15 cellular contexts compared by ENCODE assay signal in genomic region chr20:50798650-50799049, GRCh38. TPM values are rescaled to one million over a fixed set of nuclear protein-coding genes. Genes with fewer than 3 reads are reported as not detected.
DNase-seq lines count a peak whose midpoint lies in the region; FAIRE-seq and TF ChIP-seq lines count a peak whose summit lies in the region.
"Had no signal": no experiment of that assay in that cellular context is flagged by ENCODE, and none has a peak within 500 bp of the region (broad histone marks: within the 10 kb centered on the region; RNA-seq: fewer than 3 reads in every experiment).

No MANE protein-coding gene starts in this region.

- CTCF ChIA-PET in SK-N-SH (lab: Yijun Ruan, JAX), result interaction anchor here (0.6 to 1.6 kb wide), 3 partner anchors 57 to 133 kb away, joined by 3 to 7 read pairs (median 4); partner anchors contain the start of gene ADNP

- 90% methylated on average over 7 of the region's 7 CpGs for WGBS in SK-N-SH (ENCODE audit: low lambda C conversion rate)

- H3K9me2 ChIP-seq in DOHH2 (replicated peaks; ENCODE audit: control insufficient read depth, low read length) (no peaks in the 10 kb centered on the region), SU-DHL-6 (replicated peaks; ENCODE audit: insufficient read depth, low read length) (no peaks in the 10 kb centered on the region), SK-N-SH (no peaks in the 10 kb centered on the region)

- TF ChIP-seq RAD21 in SK-N-SH (IDR thresholded peaks at IDR 0.05; ENCODE audit: low read length), result no peak

- DNase-seq in GM19239 (ENCODE audit: insufficient read length, low spot score) (no peak), osteoblast (ENCODE audit: insufficient read length, low spot score, missing footprints) (peak; percentile 59), SK-N-SH (no peak), pons (ENCODE audit: low spot score) (no peak), A172 (ENCODE audit: low spot score) (no peak)
- DNase-seq: body of pancreas, DMS 273 treated with DMSO at 0.1 percent for 48 hours, gastrocnemius medialis, MV-4-11, NCI-H2029, SHP77 treated with DMSO at 0.1 percent for 48 hours, small intestine, tibial artery had no signal

- TF ChIP-seq EP300 in SK-N-SH (IDR thresholded peaks at IDR 0.05; ENCODE audit: borderline replicate concordance in 1 of 2, low read depth in 1 of 2, low read length in 1 of 2), result no peak

- H3K4me3 ChIP-seq in DOHH2 (ENCODE audit: low read length), result peak overlapping the region; percentile 71
- peak overlapping the region; percentile 48 for H3K4me3 ChIP-seq in SU-DHL-6 (ENCODE audit: insufficient read depth, low read length, poor library complexity, severe bottlenecking)
- H3K4me3 ChIP-seq in osteoblast (ENCODE audit: insufficient read depth, low read length), result no peak overlapping the region
- H3K4me3 ChIP-seq in SK-N-SH (ENCODE audit: low read depth in 2 of 2, low read length in 1 of 2), result no peak overlapping the region
- H3K4me3 ChIP-seq: body of pancreas, gastrocnemius medialis, tibial artery had no signal

- TF ChIP-seq CTCF in DOHH2 (IDR thresholded peaks at IDR 0.05; ENCODE audit: low read depth, low read length, poor library complexity, severe bottlenecking), result no peak
- TF ChIP-seq CTCF in SU-DHL-6 (IDR thresholded peaks at IDR 0.05; ENCODE audit: insufficient read depth, low read length, poor library complexity, severe bottlenecking), result no peak
- no peak for TF ChIP-seq CTCF in osteoblast (IDR thresholded peaks at IDR 0.05; ENCODE audit: extremely low read depth, low read depth, low read length)
- no peak for TF ChIP-seq CTCF in SK-N-SH (IDR thresholded peaks at IDR 0.05)

- POLR2A ChIA-PET in SK-N-SH (lab: Yijun Ruan, JAX), result no interaction called here

- H2AFZ ChIP-seq in SU-DHL-6 (ENCODE audit: low read depth, low read length, severe bottlenecking), result no peak overlapping the region
- H2AFZ ChIP-seq in osteoblast (ENCODE audit: low read length), result no peak overlapping the region
- no peak overlapping the region for H2AFZ ChIP-seq in SK-N-SH (ENCODE audit: low read depth)

- peaks cover 87% of the 10 kb centered on the region for H3K79me2 ChIP-seq in DOHH2 (ENCODE audit: control insufficient read depth, low read length)
- peaks cover 73% of the 10 kb centered on the region for H3K79me2 ChIP-seq in SU-DHL-6 (ENCODE audit: insufficient read depth, low read length)
- peaks cover 3% of the 10 kb centered on the region for H3K79me2 ChIP-seq in osteoblast (ENCODE audit: insufficient read depth, low read length)
- H3K79me2 ChIP-seq in SK-N-SH (ENCODE audit: insufficient read depth), result peaks cover 24% of the 10 kb centered on the region

- H3K27ac ChIP-seq in DOHH2 (ENCODE audit: low read depth, low read length) (peak overlapping the region; percentile 95), SU-DHL-6 (ENCODE audit: low read depth, low read length) (peak overlapping the region; percentile 99), osteoblast (ENCODE audit: low read depth, low read length) (no peak overlapping the region), SK-N-SH (ENCODE audit: low read depth in 2 of 2, low read length in 1 of 2) (no peak overlapping the region)
- H3K27ac ChIP-seq: body of pancreas, gastrocnemius medialis, tibial artery had no signal

- peaks cover 57% of the 10 kb centered on the region for H3F3A ChIP-seq in DOHH2 (ENCODE audit: control insufficient read depth, insufficient read depth)
- H3F3A ChIP-seq in SU-DHL-6 (ENCODE audit: insufficient read depth), result peaks cover 84% of the 10 kb centered on the region
- peaks cover under 1% of the 10 kb centered on the region for H3F3A ChIP-seq in SK-N-SH (replicated peaks; ENCODE audit: insufficient read depth)

- H3K4me1 ChIP-seq in DOHH2 (ENCODE audit: control insufficient read depth, low read length) (peaks cover 80% of the 10 kb centered on the region), osteoblast (ENCODE audit: insufficient read depth, low read length) (peaks cover 14% of the 10 kb centered on the region), SK-N-SH (ENCODE audit: control insufficient read depth in 1 of 2, insufficient read depth in 2 of 2, low read depth in 1 of 2, low read length in 1 of 2) (peaks cover 0 to 5% of the 10 kb centered on the region in 2 experiments; a peak in 3 of 4 replicates)

- no peaks in the 10 kb centered on the region for H3K27me3 ChIP-seq in DOHH2 (ENCODE audit: control insufficient read depth, low read length)
- H3K27me3 ChIP-seq in SU-DHL-6 (ENCODE audit: low read length), result no peaks in the 10 kb centered on the region
- no peaks in the 10 kb centered on the region for H3K27me3 ChIP-seq in osteoblast (ENCODE audit: insufficient read depth, low read length)
- no peaks in the 10 kb centered on the region for H3K27me3 ChIP-seq in SK-N-SH (ENCODE audit: insufficient read depth)
- H3K27me3 ChIP-seq: body of pancreas, gastrocnemius medialis, tibial artery had no signal

- H3K4me2 ChIP-seq in DOHH2 (ENCODE audit: low read length) (peak overlapping the region; percentile 92), SU-DHL-6 (ENCODE audit: low read depth, low read length, poor library complexity, severe bottlenecking) (peak overlapping the region; percentile 94), osteoblast (ENCODE audit: insufficient read depth, low read length) (no peak overlapping the region), SK-N-SH (no peak overlapping the region)

- FAIRE-seq in GM19239 (lab: Jason Lieb, UNC), result peak; percentile 11
- FAIRE-seq: small intestine had no signal

- H3K9ac ChIP-seq in SU-DHL-6 (ENCODE audit: low read length) (peak overlapping the region; percentile 67), SK-N-SH (no peak overlapping the region)

- no peaks in the 10 kb centered on the region for H4K20me1 ChIP-seq in DOHH2 (ENCODE audit: control insufficient read depth, insufficient read depth, low read depth, low read length)
- no peaks in the 10 kb centered on the region for H4K20me1 ChIP-seq in SU-DHL-6 (ENCODE audit: low read depth, low read length)
- H4K20me1 ChIP-seq in osteoblast (ENCODE audit: insufficient read depth, low read length), result no peaks in the 10 kb centered on the region
- no peaks in the 10 kb centered on the region for H4K20me1 ChIP-seq in SK-N-SH (ENCODE audit: insufficient read depth)

- no peaks in the 10 kb centered on the region for H3K9me3 ChIP-seq in DOHH2 (ENCODE audit: control insufficient read depth, insufficient read depth, low read length)
- H3K9me3 ChIP-seq in SU-DHL-6 (ENCODE audit: insufficient read depth, low read length), result no peaks in the 10 kb centered on the region
- no peaks in the 10 kb centered on the region for H3K9me3 ChIP-seq in osteoblast (ENCODE audit: low read depth, low read length)
- H3K9me3 ChIP-seq in SK-N-SH, result no peaks in the 10 kb centered on the region
- H3K9me3 ChIP-seq: body of pancreas, gastrocnemius medialis, tibial artery had no signal

- H3K36me3 ChIP-seq in DOHH2 (ENCODE audit: control insufficient read depth, low read length) (peaks cover 78% of the 10 kb centered on the region), SU-DHL-6 (ENCODE audit: low read length) (no peaks in the 10 kb centered on the region; the same call in 1 of the 2 replicates), osteoblast (ENCODE audit: insufficient read depth, low read length) (no peaks in the 10 kb centered on the region), SK-N-SH (replicated peaks in 1 of 2; ENCODE audit: control insufficient read depth in 1 of 2, insufficient read depth in 2 of 2, low read length in 1 of 2) (no peaks in the 10 kb centered on the region)
- H3K36me3 ChIP-seq: gastrocnemius medialis, tibial artery had no signal

TF ChIP-seq in SK-N-SH, 30 proteins besides CTCF, POLR2A, EP300 and RAD21 (continues in another document):
- TF ChIP-seq ZBTB33 (IDR thresholded peaks at IDR 0.05; ENCODE audit: borderline replicate concordance, low read depth), result no peak
- TF ChIP-seq POLR2AphosphoS5 (IDR thresholded peaks at IDR 0.05; ENCODE audit: low read depth, low read length), result no peak
- no peak for TF ChIP-seq TEAD4 (IDR thresholded peaks at IDR 0.05; ENCODE audit: borderline replicate concordance, insufficient read depth)
- TF ChIP-seq SMC3 (IDR thresholded peaks at IDR 0.05; ENCODE audit: low read depth, low read length), result no peak
- no peak for TF ChIP-seq GATA2 (CRISPR knock-in tag; IDR thresholded peaks at IDR 0.05)
- no peak for TF ChIP-seq NRF1 (IDR thresholded peaks at IDR 0.05; ENCODE audit: low read depth, low read length)
- TF ChIP-seq EZH2phosphoT487 (IDR thresholded peaks at IDR 0.05; ENCODE audit: borderline replicate concordance, low read depth), result no peak
- TF ChIP-seq MAX (IDR thresholded peaks at IDR 0.05; ENCODE audit: low read depth), result no peak
- TF ChIP-seq CHD2 (IDR thresholded peaks at IDR 0.05; ENCODE audit: low read length, partially characterized antibody), result no peak
- TF ChIP-seq USF2 (IDR thresholded peaks at IDR 0.05; ENCODE audit: borderline replicate concordance, low read depth, low read length), result no peak

RNA-seq across cellular contexts. Expression of gene BCAS4, which starts 3.8 kb away (rescaled TPM):
- total RNA-seq in osteoblast, result 2.4 and 2.9 TPM in 2 replicates
- 23.3 and 43.8 TPM in 2 replicates for polyA plus RNA-seq in SK-N-SH (2012; rRNA removed)
- polyA plus RNA-seq in SK-N-SH (2012; cell fraction: cytosol; rRNA removed), result 22.2 and 30.8 TPM in 2 replicates
- 17.8 and 20.9 TPM in 2 replicates for polyA plus RNA-seq in SK-N-SH (2012; cell fraction: nucleus; rRNA removed)
- 21.4 and 43.8 TPM in 2 replicates for total RNA-seq in A172 (2014; rRNA removed; shearing (Covaris generic))

Comparison
In these comparisons a context has a peak if more than half of its experiments do, and no peak if none do; other contexts are left out.
1. H3K27ac ChIP-seq: peak in DOHH2 (single experiment) and SU-DHL-6 (single experiment); none in osteoblast (single experiment) and SK-N-SH (0 of 2).
2. H3K4me2 ChIP-seq: peak in DOHH2 (single experiment) and SU-DHL-6 (single experiment); none in osteoblast (single experiment) and SK-N-SH (single experiment).
3. H3K4me3 ChIP-seq: peak in DOHH2 (single experiment) and SU-DHL-6 (single experiment); none in osteoblast (single experiment) and SK-N-SH (0 of 2).